Comparison of ENCODE assay signal across 8 cellular contexts in the genomic region with DNA sequence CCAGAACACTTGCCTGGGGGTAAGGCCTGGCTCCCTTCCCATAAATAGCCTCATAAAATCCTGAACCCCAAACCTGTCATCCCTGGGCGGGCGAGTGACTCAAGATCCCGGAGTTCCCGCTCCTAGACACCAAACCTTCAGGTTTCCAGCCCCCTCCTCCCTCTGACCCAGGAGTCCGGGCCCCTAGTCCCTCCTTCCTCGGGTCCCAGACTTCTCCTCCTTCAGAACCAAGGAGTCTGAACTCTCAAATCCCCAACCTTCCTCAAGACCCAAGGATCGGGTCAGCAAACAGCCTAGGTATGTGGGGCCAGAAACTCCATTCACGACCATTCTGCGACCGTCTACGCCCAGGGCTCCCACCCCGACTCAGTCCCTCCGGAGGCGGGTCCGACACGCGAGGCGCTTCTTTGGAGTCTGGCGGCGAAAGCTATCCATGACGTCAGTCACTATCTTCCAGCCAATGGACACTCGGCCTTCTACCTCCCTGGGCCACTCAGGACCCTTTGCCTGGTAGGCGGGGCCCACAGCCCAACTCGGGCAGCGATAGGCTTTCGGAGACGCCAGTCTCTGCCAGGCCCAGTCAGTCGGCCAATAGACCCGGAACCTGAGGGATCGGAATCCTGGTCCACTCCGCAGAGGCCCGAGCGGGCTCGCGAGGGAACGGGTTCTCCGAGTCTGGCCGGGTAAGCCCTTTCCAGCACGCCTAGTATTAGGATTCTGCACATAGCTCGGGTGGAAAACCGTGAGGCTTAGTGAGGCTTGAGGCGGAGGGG.
A peak's percentile ranks its signal among the peaks of the same experiment; 100 is the strongest.
DNase-seq lines count a peak whose midpoint lies in the region; ATAC-seq and TF ChIP-seq lines count a peak whose summit lies in the region.

No MANE protein-coding gene starts in this region.

- H3K27ac ChIP-seq in skin epidermis: peak overlapping the region in 20 of 21 experiments; percentile 24 to 93 (median 80)

- in situ Hi-C loops in ACHN (cut with HindIII; ENCODE audit: low pct_ligation_motif_present, low pct_unique_long_range_greater_than_20kb, low sequenced_read_pairs): no loop called here

- TF ChIP-seq CTCF in WI38 (IDR thresholded peaks at IDR 0.05; ENCODE audit: low read depth, low read length) (no peak), cardiac fibroblast (IDR thresholded peaks at IDR 0.05; ENCODE audit: low read depth, low read length) (no peak)

- peak; percentile 88 for ATAC-seq in GM18873 (IDR thresholded peaks at IDR 0.05; ENCODE audit: low FRiP score, unreplicated experiment)
- peak; percentile 91 for ATAC-seq in HG03135 (IDR thresholded peaks at IDR 0.05; ENCODE audit: unreplicated experiment)

- peak; percentile 98 for DNase-seq in ACHN
- peak; percentile 100 for DNase-seq in NCI-H2227 (lab: John Stamatoyannopoulos, UW; ENCODE audit: unreplicated experiment)
- peak; percentile 99 for DNase-seq in cardiac fibroblast (ENCODE audit: low read depth in 2 of 2)
- peak; percentile 99 for DNase-seq in iPS-NIHi11 (ENCODE audit: low spot score)

- H3K4me3 ChIP-seq in WI38 (ENCODE audit: low read depth, low read length) (peak overlapping the region; percentile 80), cardiac fibroblast (replicated peaks in 1 of 2; ENCODE audit: low read depth in 2 of 2, low read length in 2 of 2) (peak overlapping the region; percentile 45 to 61), skin epidermis (peak overlapping the region; percentile 32 to 60 (median 43))

Comparison
In these comparisons a context has a peak if more than half of its experiments do, and no peak if none do; other contexts are left out.
1. Peak in every context shown above with its lines: DNase-seq, ATAC-seq, H3K4me3 ChIP-seq and H3K27ac ChIP-seq.